In genomic region chr2:142056784-142057183, GRCh38 we compare ENCODE assay signal across 28 cellular contexts.
"Had no signal": no experiment of that assay in that cellular context is flagged by ENCODE, and none has a peak within 500 bp of the region (broad histone marks: within the 10 kb centered on the region; RNA-seq: fewer than 3 reads in every experiment).

No MANE protein-coding gene starts in this region.

- H2AFZ ChIP-seq: hepatocyte had no signal

- H3K36me3 ChIP-seq: colonic mucosa, esophagus muscularis mucosa, esophagus squamous epithelium, gastrocnemius medialis, gastroesophageal sphincter, heart left ventricle, heart right ventricle had no signal

- H3K9me3 ChIP-seq: colonic mucosa, esophagus muscularis mucosa, esophagus squamous epithelium, gastrocnemius medialis, gastroesophageal sphincter, heart left ventricle, heart right ventricle had no signal

- ATAC-seq: effector memory CD8-positive, alpha-beta T cell; esophagus mucosa; foreskin keratinocyte; gastrocnemius medialis; gastroesophageal sphincter; heart left ventricle; heart right ventricle had no signal

- H3K27ac ChIP-seq: colonic mucosa, coronary artery, dorsolateral prefrontal cortex, epithelial cell of prostate, esophagus muscularis mucosa, esophagus squamous epithelium, foreskin keratinocyte, gastrocnemius medialis, gastroesophageal sphincter, heart left ventricle, heart right ventricle, hepatocyte had no signal

- H3K27me3 ChIP-seq: colonic mucosa, dorsolateral prefrontal cortex, esophagus muscularis mucosa, esophagus squamous epithelium, foreskin keratinocyte, gastrocnemius medialis, gastroesophageal sphincter, heart left ventricle, heart right ventricle, hepatocyte had no signal

- H3K79me2 ChIP-seq: hepatocyte had no signal

- DNase-seq: colonic mucosa; cortex of kidney; dermis blood vessel endothelial cell; dorsolateral prefrontal cortex; effector CD4-positive, alpha-beta T cell; effector CD8-positive, alpha-beta T cell; effector memory CD4-positive, alpha-beta T cell; effector memory CD8-positive, alpha-beta T cell; endodermal cell; erythroblast; esophagus squamous epithelium; foreskin fibroblast; foreskin keratinocyte; foreskin melanocyte; gastrocnemius medialis; glutamatergic neuron; head of caudate nucleus; heart left ventricle; heart right ventricle had no signal

- H3K4me2 ChIP-seq: hepatocyte had no signal

- H3K4me1 ChIP-seq: colonic mucosa, esophagus muscularis mucosa, esophagus squamous epithelium, foreskin keratinocyte, gastrocnemius medialis, gastroesophageal sphincter, heart left ventricle, heart right ventricle had no signal

- FAIRE-seq: endometrium, endothelial cell of umbilical vein, frontal cortex had no signal

- H3K4me3 ChIP-seq: colonic mucosa, coronary artery, dorsolateral prefrontal cortex, esophagus muscularis mucosa, esophagus squamous epithelium, gastrocnemius medialis, gastroesophageal sphincter, heart left ventricle, heart right ventricle, hepatocyte had no signal
